1 cellular context compared by ENCODE assay signal in genomic region chr16:68244903-68245853, GRCh38.
TF ChIP-seq lines count a peak whose summit lies in the region.

A gene with protein sequence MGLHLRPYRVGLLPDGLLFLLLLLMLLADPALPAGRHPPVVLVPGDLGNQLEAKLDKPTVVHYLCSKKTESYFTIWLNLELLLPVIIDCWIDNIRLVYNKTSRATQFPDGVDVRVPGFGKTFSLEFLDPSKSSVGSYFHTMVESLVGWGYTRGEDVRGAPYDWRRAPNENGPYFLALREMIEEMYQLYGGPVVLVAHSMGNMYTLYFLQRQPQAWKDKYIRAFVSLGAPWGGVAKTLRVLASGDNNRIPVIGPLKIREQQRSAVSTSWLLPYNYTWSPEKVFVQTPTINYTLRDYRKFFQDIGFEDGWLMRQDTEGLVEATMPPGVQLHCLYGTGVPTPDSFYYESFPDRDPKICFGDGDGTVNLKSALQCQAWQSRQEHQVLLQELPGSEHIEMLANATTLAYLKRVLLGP (plus strand): TSS chr16:68245373. CDS start chr16:68245427, 54 bp downstream.

TF ChIP-seq in K562, 482 proteins besides CTCF, POLR2A, EP300 and RAD21 (continued from another document and continues in another):
- TF ChIP-seq ATF4 (CRISPR knock-in tag; IDR thresholded peaks at IDR 0.05) (no peak), YY1 (IDR thresholded peaks at IDR 0.05; ENCODE audit: borderline replicate concordance in 1 of 3, control insufficient read depth in 1 of 3, extremely low read depth in 1 of 3, insufficient read depth in 3 of 3, insufficient read length in 1 of 3, insufficient replicate concordance in 2 of 3, low read depth in 1 of 3, low read length in 2 of 3) (peak in 2 of 3 experiments; percentile 40 to 44), PTRF (tag; IDR thresholded peaks at IDR 0.05) (no peak), TRIM28 (IDR thresholded peaks at IDR 0.05) (no peak), PHB2 (IDR thresholded peaks at IDR 0.05; ENCODE audit: low read depth) (no peak), LCOR (CRISPR knock-in tag; IDR thresholded peaks at IDR 0.05) (peak; percentile 31; the same call in 1 of the 2 replicates), ETV5 (CRISPR knock-in tag; IDR thresholded peaks at IDR 0.05; ENCODE audit: low read depth) (peak; percentile 27; the same call in 1 of the 2 replicates), ZNF408 (CRISPR knock-in tag; IDR thresholded peaks at IDR 0.05; ENCODE audit: low read depth) (no peak), GMEB1 (CRISPR knock-in tag; IDR thresholded peaks at IDR 0.05) (peak; percentile 66; the same call in 1 of the 2 replicates), NFIC (IDR thresholded peaks at IDR 0.05) (0 out of 2 replicates have a peak, but pooled peaks have one; percentile 15), ZMIZ1 (IDR thresholded peaks at IDR 0.05; ENCODE audit: low read depth in 2 of 2, low read length in 2 of 2) (peak in 1 of 2 experiments; percentile 91; a peak in 2 of 4 replicates), ZFP30 (CRISPR knock-in tag; IDR thresholded peaks at IDR 0.05; ENCODE audit: borderline replicate concordance) (no peak), CBX5 (IDR thresholded peaks at IDR 0.05; ENCODE audit: borderline replicate concordance, low read depth) (no peak), NR3C1 (CRISPR knock-in tag; IDR thresholded peaks at IDR 0.05) (no peak), MTA1 (IDR thresholded peaks at IDR 0.05; ENCODE audit: borderline replicate concordance) (no peak), SMC3 (conservative IDR thresholded peaks at IDR 0.05; ENCODE audit: insufficient read depth, low read depth, low read length) (no peak), NCOA6 (IDR thresholded peaks at IDR 0.05) (peak; percentile 37; the same call in 1 of the 2 replicates), ARHGAP35 (IDR thresholded peaks at IDR 0.05; ENCODE audit: partially characterized antibody) (no peak), NCOR1 (IDR thresholded peaks at IDR 0.05) (no peak; the same call in 1 of the 2 replicates), SRSF7 (optimal IDR thresholded peaks at IDR 0.05; ENCODE audit: low read depth, low read length) (no peak), BCOR (IDR thresholded peaks at IDR 0.05) (no peak; the same call in 1 of the 2 replicates), ERF (CRISPR knock-in tag; IDR thresholded peaks at IDR 0.05) (no peak), ELF2 (CRISPR knock-in tag; IDR thresholded peaks at IDR 0.05) (peak; percentile 87), GABPB2 (CRISPR knock-in tag; conservative IDR thresholded peaks at IDR 0.05) (no peak), SNRNP70 (optimal IDR thresholded peaks at IDR 0.05; ENCODE audit: low read depth, low read length) (no peak), ZNF354B (CRISPR knock-in tag; IDR thresholded peaks at IDR 0.05) (no peak), HDAC1 (IDR thresholded peaks at IDR 0.05) (peak in 1 of 2 experiments; percentile 73; a peak in 2 of 4 replicates), CHD2 (IDR thresholded peaks at IDR 0.05; ENCODE audit: low read depth, low read length) (peak; percentile 57), MBD1 (CRISPR knock-in tag; IDR thresholded peaks at IDR 0.05) (no peak), DDX20 (tag; IDR thresholded peaks at IDR 0.05; ENCODE audit: low read depth) (no peak), MXI1 (IDR thresholded peaks at IDR 0.05; ENCODE audit: low read depth, low read length) (peak; percentile 36; the same call in 1 of the 2 replicates), KDM5B (IDR thresholded peaks at IDR 0.05; ENCODE audit: insufficient replicate concordance, low read depth, low read length) (peak; percentile 64)
- TF ChIP-seq, protein P1, sequence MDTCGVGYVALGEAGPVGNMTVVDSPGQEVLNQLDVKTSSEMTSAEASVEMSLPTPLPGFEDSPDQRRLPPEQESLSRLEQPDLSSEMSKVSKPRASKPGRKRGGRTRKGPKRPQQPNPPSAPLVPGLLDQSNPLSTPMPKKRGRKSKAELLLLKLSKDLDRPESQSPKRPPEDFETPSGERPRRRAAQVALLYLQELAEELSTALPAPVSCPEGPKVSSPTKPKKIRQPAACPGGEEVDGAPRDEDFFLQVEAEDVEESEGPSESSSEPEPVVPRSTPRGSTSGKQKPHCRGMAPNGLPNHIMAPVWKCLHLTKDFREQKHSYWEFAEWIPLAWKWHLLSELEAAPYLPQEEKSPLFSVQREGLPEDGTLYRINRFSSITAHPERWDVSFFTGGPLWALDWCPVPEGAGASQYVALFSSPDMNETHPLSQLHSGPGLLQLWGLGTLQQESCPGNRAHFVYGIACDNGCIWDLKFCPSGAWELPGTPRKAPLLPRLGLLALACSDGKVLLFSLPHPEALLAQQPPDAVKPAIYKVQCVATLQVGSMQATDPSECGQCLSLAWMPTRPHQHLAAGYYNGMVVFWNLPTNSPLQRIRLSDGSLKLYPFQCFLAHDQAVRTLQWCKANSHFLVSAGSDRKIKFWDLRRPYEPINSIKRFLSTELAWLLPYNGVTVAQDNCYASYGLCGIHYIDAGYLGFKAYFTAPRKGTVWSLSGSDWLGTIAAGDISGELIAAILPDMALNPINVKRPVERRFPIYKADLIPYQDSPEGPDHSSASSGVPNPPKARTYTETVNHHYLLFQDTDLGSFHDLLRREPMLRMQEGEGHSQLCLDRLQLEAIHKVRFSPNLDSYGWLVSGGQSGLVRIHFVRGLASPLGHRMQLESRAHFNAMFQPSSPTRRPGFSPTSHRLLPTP (IDR thresholded peaks at IDR 0.05; ENCODE audit: borderline replicate concordance, extremely low read depth, insufficient read length) = no peak
- TF ChIP-seq, protein P2, sequence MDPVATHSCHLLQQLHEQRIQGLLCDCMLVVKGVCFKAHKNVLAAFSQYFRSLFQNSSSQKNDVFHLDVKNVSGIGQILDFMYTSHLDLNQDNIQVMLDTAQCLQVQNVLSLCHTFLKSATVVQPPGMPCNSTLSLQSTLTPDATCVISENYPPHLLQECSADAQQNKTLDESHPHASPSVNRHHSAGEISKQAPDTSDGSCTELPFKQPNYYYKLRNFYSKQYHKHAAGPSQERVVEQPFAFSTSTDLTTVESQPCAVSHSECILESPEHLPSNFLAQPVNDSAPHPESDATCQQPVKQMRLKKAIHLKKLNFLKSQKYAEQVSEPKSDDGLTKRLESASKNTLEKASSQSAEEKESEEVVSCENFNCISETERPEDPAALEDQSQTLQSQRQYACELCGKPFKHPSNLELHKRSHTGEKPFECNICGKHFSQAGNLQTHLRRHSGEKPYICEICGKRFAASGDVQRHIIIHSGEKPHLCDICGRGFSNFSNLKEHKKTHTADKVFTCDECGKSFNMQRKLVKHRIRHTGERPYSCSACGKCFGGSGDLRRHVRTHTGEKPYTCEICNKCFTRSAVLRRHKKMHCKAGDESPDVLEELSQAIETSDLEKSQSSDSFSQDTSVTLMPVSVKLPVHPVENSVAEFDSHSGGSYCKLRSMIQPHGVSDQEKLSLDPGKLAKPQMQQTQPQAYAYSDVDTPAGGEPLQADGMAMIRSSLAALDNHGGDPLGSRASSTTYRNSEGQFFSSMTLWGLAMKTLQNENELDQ (CRISPR knock-in tag; IDR thresholded peaks at IDR 0.05; ENCODE audit: borderline replicate concordance) = 0 out of 2 replicates have a peak, but pooled peaks have one; percentile 38
- TF ChIP-seq, protein P3, sequence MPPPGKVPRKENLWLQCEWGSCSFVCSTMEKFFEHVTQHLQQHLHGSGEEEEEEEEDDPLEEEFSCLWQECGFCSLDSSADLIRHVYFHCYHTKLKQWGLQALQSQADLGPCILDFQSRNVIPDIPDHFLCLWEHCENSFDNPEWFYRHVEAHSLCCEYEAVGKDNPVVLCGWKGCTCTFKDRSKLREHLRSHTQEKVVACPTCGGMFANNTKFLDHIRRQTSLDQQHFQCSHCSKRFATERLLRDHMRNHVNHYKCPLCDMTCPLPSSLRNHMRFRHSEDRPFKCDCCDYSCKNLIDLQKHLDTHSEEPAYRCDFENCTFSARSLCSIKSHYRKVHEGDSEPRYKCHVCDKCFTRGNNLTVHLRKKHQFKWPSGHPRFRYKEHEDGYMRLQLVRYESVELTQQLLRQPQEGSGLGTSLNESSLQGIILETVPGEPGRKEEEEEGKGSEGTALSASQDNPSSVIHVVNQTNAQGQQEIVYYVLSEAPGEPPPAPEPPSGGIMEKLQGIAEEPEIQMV (tag; conservative IDR thresholded peaks at IDR 0.05; ENCODE audit: low read depth) = no peak
- TF ChIP-seq, protein P4, sequence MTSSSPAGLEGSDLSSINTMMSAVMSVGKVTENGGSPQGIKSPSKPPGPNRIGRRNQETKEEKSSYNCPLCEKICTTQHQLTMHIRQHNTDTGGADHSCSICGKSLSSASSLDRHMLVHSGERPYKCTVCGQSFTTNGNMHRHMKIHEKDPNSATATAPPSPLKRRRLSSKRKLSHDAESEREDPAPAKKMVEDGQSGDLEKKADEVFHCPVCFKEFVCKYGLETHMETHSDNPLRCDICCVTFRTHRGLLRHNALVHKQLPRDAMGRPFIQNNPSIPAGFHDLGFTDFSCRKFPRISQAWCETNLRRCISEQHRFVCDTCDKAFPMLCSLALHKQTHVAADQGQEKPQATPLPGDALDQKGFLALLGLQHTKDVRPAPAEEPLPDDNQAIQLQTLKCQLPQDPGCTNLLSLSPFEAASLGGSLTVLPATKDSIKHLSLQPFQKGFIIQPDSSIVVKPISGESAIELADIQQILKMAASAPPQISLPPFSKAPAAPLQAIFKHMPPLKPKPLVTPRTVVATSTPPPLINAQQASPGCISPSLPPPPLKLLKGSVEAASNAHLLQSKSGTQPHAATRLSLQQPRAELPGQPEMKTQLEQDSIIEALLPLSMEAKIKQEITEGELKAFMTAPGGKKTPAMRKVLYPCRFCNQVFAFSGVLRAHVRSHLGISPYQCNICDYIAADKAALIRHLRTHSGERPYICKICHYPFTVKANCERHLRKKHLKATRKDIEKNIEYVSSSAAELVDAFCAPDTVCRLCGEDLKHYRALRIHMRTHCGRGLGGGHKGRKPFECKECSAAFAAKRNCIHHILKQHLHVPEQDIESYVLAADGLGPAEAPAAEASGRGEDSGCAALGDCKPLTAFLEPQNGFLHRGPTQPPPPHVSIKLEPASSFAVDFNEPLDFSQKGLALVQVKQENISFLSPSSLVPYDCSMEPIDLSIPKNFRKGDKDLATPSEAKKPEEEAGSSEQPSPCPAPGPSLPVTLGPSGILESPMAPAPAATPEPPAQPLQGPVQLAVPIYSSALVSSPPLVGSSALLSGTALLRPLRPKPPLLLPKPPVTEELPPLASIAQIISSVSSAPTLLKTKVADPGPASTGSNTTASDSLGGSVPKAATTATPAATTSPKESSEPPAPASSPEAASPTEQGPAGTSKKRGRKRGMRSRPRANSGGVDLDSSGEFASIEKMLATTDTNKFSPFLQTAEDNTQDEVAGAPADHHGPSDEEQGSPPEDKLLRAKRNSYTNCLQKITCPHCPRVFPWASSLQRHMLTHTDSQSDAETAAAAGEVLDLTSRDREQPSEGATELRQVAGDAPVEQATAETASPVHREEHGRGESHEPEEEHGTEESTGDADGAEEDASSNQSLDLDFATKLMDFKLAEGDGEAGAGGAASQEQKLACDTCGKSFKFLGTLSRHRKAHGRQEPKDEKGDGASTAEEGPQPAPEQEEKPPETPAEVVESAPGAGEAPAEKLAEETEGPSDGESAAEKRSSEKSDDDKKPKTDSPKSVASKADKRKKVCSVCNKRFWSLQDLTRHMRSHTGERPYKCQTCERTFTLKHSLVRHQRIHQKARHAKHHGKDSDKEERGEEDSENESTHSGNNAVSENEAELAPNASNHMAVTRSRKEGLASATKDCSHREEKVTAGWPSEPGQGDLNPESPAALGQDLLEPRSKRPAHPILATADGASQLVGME (CRISPR knock-in tag; IDR thresholded peaks at IDR 0.05) = no peak
